ENCODE assay signal across 1 cellular context in the genomic region with DNA sequence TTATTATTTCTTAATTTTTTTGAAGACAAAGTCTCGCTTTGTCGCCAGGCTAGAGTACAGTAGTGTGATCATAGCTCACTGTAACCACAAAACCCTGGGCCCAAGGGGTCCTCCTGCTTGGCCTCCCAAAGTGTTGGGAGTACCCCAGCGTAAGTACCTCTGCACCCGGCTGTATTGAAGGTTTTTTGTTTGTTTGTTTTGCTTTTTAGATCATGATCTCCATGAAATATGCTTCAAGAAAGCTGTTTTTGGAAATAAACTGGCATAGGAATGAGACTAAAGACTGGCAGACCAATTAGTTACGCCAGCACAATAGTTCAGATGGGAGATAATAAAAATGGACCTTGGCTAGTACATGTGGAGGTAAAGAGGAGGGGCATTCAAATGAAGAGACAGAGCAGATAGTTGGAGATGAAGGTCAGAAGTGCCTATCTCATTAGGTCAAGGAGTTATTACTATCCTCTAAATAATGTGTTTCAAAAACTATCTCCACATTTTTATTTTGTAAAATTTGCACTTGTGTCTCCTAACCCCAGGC.
TF ChIP-seq lines count a peak whose summit lies in the region.

No MANE protein-coding gene starts in this region.

TF ChIP-seq in K562, 482 proteins besides CTCF, POLR2A, EP300 and RAD21 (continued from another document):
- TF ChIP-seq YY1 (IDR thresholded peaks at IDR 0.05; ENCODE audit: borderline replicate concordance in 1 of 3, control insufficient read depth in 1 of 3, extremely low read depth in 1 of 3, insufficient read depth in 3 of 3, insufficient read length in 1 of 3, insufficient replicate concordance in 2 of 3, low read depth in 1 of 3, low read length in 2 of 3) (no peak), ESRRA (IDR thresholded peaks at IDR 0.05; ENCODE audit: borderline replicate concordance, low read depth) (0 out of 2 replicates have a peak, but pooled peaks have one; percentile 9), HOMEZ (CRISPR knock-in tag; IDR thresholded peaks at IDR 0.05) (no peak), L3MBTL2 (IDR thresholded peaks at IDR 0.05) (peak; percentile 20; the same call in 1 of the 2 replicates), HLTF (IDR thresholded peaks at IDR 0.05) (no peak), ZNF589 (CRISPR knock-in tag; IDR thresholded peaks at IDR 0.05; ENCODE audit: low read depth) (0 out of 2 replicates have a peak, but pooled peaks have one; percentile 20), MYC (IDR thresholded peaks at IDR 0.05; ENCODE audit: low read depth, low read length) (no peak), MYC (CRISPR knock-in tag; IDR thresholded peaks at IDR 0.05; ENCODE audit: borderline replicate concordance, low read depth) (peak; percentile 13; the same call in 1 of the 2 replicates)
